Comparison of ENCODE assay signal across 7 cellular contexts in genomic region chr14:69260246-69260978, GRCh38. TPM values are rescaled to one million over a fixed set of nuclear protein-coding genes. Genes with fewer than 3 reads are reported as not detected.
DNase-seq lines count a peak whose midpoint lies in the region; ATAC-seq, FAIRE-seq and TF ChIP-seq lines count a peak whose summit lies in the region.

No MANE protein-coding gene starts in this region.

- no peak overlapping the region for H3K14ac ChIP-seq in H1 (ENCODE audit: insufficient read length)

- no peak for TF ChIP-seq RAD21 in H1 (IDR thresholded peaks at IDR 0.05 in 1 of 2, conservative IDR thresholded peaks at IDR 0.05 in 1 of 2; ENCODE audit: low read depth in 2 of 2, low read length in 2 of 2)

- H3K27ac ChIP-seq in H1 (ENCODE audit: low read depth, low read length) (no peak overlapping the region), muscle layer of duodenum (ENCODE audit: low read length) (no peak overlapping the region)

- TF ChIP-seq POLR2A in H1 (IDR thresholded peaks at IDR 0.05; ENCODE audit: control extremely low read depth in 1 of 2, low read depth in 2 of 2, low read length in 2 of 2) = no peak

- H4K8ac ChIP-seq in H1 (ENCODE audit: extremely low read depth, insufficient read depth, low read length) = peak overlapping the region; percentile 75; the same call in 1 of the 2 replicates

- peak overlapping the region; percentile 54 for H3K4me3 ChIP-seq in GM06990 (replicated peaks; ENCODE audit: low read depth, low read length)
- H3K4me3 ChIP-seq in H1 (ENCODE audit: extremely low read depth in 1 of 4, insufficient read depth in 2 of 4, low read depth in 3 of 4, low read length in 4 of 4) = peak overlapping the region; percentile 67 to 94 (median 78)
- H3K4me3 ChIP-seq in muscle layer of duodenum (ENCODE audit: low read depth in 1 of 2, low read length in 2 of 2) = peak overlapping the region; percentile 53 to 78

- peak; percentile 20 for DNase-seq in GM06990 (ENCODE audit: extremely low read depth, insufficient read length)
- peak; percentile 65 for DNase-seq in NCI-H2171 treated with DMSO at 0.1 percent for 48 hours (lab: John Stamatoyannopoulos, UW)
- DNase-seq in H1 (ENCODE audit: low read depth in 1 of 2, low spot score in 2 of 2) = peak in 1 of 2 experiments; percentile 79
- no peak for DNase-seq in mucosa of gallbladder (ENCODE audit: low spot score)
- no peak for DNase-seq in midbrain (lab: John Stamatoyannopoulos, UW)

- H2BK15ac ChIP-seq in H1 (ENCODE audit: low read length) = no peak overlapping the region; the same call in 1 of the 2 replicates

- POLR2A ChIA-PET in H1 (lab: Charles Lee; ENCODE audit: partially characterized antibody) = interaction anchor here (1.4 kb wide), 2 partner anchors 13 to 98 kb away, joined by 3 to 4 read pairs; no protein-coding TSS in a partner anchor

- CTCF ChIA-PET in H1 (lab: Charles Lee; ENCODE audit: partially characterized antibody) = interaction anchor here (0.7 to 7.0 kb wide), 25 partner anchors 8 to 244 kb away, joined by 3 to 46 read pairs (median 5); no protein-coding TSS in a partner anchor

- H3K4me1 ChIP-seq in H1 (replicated peaks in 1 of 4; ENCODE audit: control insufficient read depth in 3 of 4, insufficient read depth in 4 of 4, low read length in 3 of 4) (peaks cover 5 to 13% (median 9%) of the 10 kb centered on the region in 4 experiments), muscle layer of duodenum (ENCODE audit: control insufficient read depth in 1 of 2, insufficient read depth in 2 of 2, low read length in 2 of 2) (peaks cover 9 to 26% of the 10 kb centered on the region in 2 donors)

- peak overlapping the region; percentile 84 to 98 for H3K4me2 ChIP-seq in H1 (ENCODE audit: insufficient read depth in 1 of 2, low read depth in 2 of 2, low read length in 2 of 2)

- H2BK20ac ChIP-seq in H1 (ENCODE audit: low read length) = no peak overlapping the region

- H3K27me3 ChIP-seq in GM06990 (replicated peaks; ENCODE audit: control insufficient read depth, insufficient read depth, low read length) (peaks cover 5% of the 10 kb centered on the region), H1 (replicated peaks in 1 of 4; ENCODE audit: control insufficient read depth in 3 of 4, extremely low read depth in 1 of 4, insufficient read depth in 3 of 4, low read length in 3 of 4) (peaks cover 13 to 57% (median 43%) of the 10 kb centered on the region in 4 experiments), muscle layer of duodenum (ENCODE audit: low read depth, low read length) (peaks cover 6% of the 10 kb centered on the region)

- no peak for ATAC-seq in GM21528 (IDR thresholded peaks at IDR 0.05; ENCODE audit: low FRiP score, unreplicated experiment)

- TF ChIP-seq CTCF in GM06990 (IDR thresholded peaks at IDR 0.05; ENCODE audit: insufficient read depth, low read length, poor library complexity, severe bottlenecking) (no peak), H1 (IDR thresholded peaks at IDR 0.05; ENCODE audit: control extremely low read depth in 1 of 3, insufficient read depth in 1 of 3, low read depth in 1 of 3, low read length in 3 of 3) (no peak)

- no peaks in the 10 kb centered on the region for H3K9me3 ChIP-seq in H1 (ENCODE audit: insufficient read depth in 2 of 2, low read depth in 1 of 2, low read length in 1 of 2)
- no peaks in the 10 kb centered on the region for H3K9me3 ChIP-seq in muscle layer of duodenum (ENCODE audit: control insufficient read depth in 1 of 2, low read length in 2 of 2)

- H4K91ac ChIP-seq in H1 (replicated peaks; ENCODE audit: insufficient read length, low read length) = peak overlapping the region; percentile 89

- no peaks in the 10 kb centered on the region for H3K79me2 ChIP-seq in H1 (ENCODE audit: control insufficient read depth in 1 of 2, insufficient read depth in 2 of 2, low read length in 2 of 2)

- H2AFZ ChIP-seq in H1 (ENCODE audit: low read length) = peak overlapping the region; percentile 97; the same call in 1 of the 2 replicates

- no peak for TF ChIP-seq EP300 in H1 (IDR thresholded peaks at IDR 0.05; ENCODE audit: borderline replicate concordance in 1 of 2, low read depth in 2 of 2, low read length in 2 of 2)

- no peak overlapping the region for H3K56ac ChIP-seq in H1 (replicated peaks; ENCODE audit: insufficient read length, low read depth, low read length)

- H3K9ac ChIP-seq in H1 (replicated peaks in 1 of 4; ENCODE audit: extremely low read depth in 1 of 4, low read depth in 3 of 4, low read length in 3 of 4) = peak overlapping the region in 3 of 4 experiments; percentile 8 to 60 (median 35); a peak in 4 of 7 replicates

- H4K5ac ChIP-seq in H1 (ENCODE audit: insufficient read length, low read depth, low read length) = no peak overlapping the region

- H3K23ac ChIP-seq in H1 (ENCODE audit: insufficient read length) = no peak overlapping the region

- H3K18ac ChIP-seq in H1 (ENCODE audit: extremely low read depth, low read length) = peak overlapping the region; percentile 71

- peaks cover 0 to 2% of the 10 kb centered on the region in 2 experiments for H4K20me1 ChIP-seq in H1 (replicated peaks in 1 of 2; ENCODE audit: control insufficient read depth in 1 of 2, insufficient read depth in 2 of 2, low read length in 2 of 2)

- no peak overlapping the region for H2AK5ac ChIP-seq in H1 (ENCODE audit: low read depth, low read length)

- H2BK5ac ChIP-seq in H1 (ENCODE audit: low read depth, low read length) = 0 out of 2 replicates have a peak overlapping the region, but pooled peaks have one; percentile 60

- H3K23me2 ChIP-seq in H1 (ENCODE audit: low read depth, low read length) = peaks cover 21% of the 10 kb centered on the region

- H3K79me1 ChIP-seq in H1 (ENCODE audit: low read depth, low read length) = no peaks in the 10 kb centered on the region

- H3K4ac ChIP-seq in H1 (replicated peaks; ENCODE audit: insufficient read length, low read depth, low read length) = no peak overlapping the region

- H2BK12ac ChIP-seq in H1 (ENCODE audit: low read depth, low read length) = peak overlapping the region; percentile 75; the same call in 1 of the 2 replicates

- H2BK120ac ChIP-seq in H1 (replicated peaks; ENCODE audit: low read depth, low read length) = no peak overlapping the region

- WGBS in H1 (ENCODE audit: extremely low coverage in 1 of 2, insufficient coverage in 1 of 2, insufficient read length in 1 of 2, insufficient replicate concordance in 2 of 2, low coverage in 1 of 2, low lambda C conversion rate in 2 of 2, missing lambda C conversion rate in 1 of 2), 2 experiments = 1% methylated on average over 51 of the region's 80 CpGs; no CpG with 5 or more reads in 1 of the 2 experiments

- no peaks in the 10 kb centered on the region for H3K36me3 ChIP-seq in GM06990 (ENCODE audit: control insufficient read depth, insufficient read depth, low read length)
- no peaks in the 10 kb centered on the region for H3K36me3 ChIP-seq in H1 (ENCODE audit: control insufficient read depth in 2 of 4, insufficient read depth in 4 of 4, low read length in 3 of 4)
- no peaks in the 10 kb centered on the region for H3K36me3 ChIP-seq in muscle layer of duodenum (ENCODE audit: control insufficient read depth in 1 of 2, insufficient read depth in 2 of 2, low read length in 2 of 2)

- FAIRE-seq in H1 (lab: Jason Lieb, UNC) = no peak

TF ChIP-seq in H1, 55 proteins besides CTCF, POLR2A, EP300 and RAD21:
- TF ChIP-seq TEAD4 (IDR thresholded peaks at IDR 0.05; ENCODE audit: low read depth, low read length) = peak; percentile 24; the same call in 1 of the 2 replicates
- TF ChIP-seq NANOG (IDR thresholded peaks at IDR 0.05; ENCODE audit: insufficient read depth, low read depth, low read length, poor library complexity, severe bottlenecking) = no peak
- TF ChIP-seq MAX (IDR thresholded peaks at IDR 0.05) = peak; percentile 48; the same call in 1 of the 2 replicates
- peak; percentile 64 for TF ChIP-seq KDM4A (IDR thresholded peaks at IDR 0.05; ENCODE audit: low read depth, low read length, severe bottlenecking)
- no peak for TF ChIP-seq ATF2 (IDR thresholded peaks at IDR 0.05; ENCODE audit: low read length)
- TF ChIP-seq SIN3A (conservative IDR thresholded peaks at IDR 0.05 in 1 of 2, IDR thresholded peaks at IDR 0.05 in 1 of 2; ENCODE audit: low read depth in 1 of 2, low read length in 2 of 2) = peak in 1 of 2 experiments; percentile 68; a peak in 2 of 4 replicates
- TF ChIP-seq YY1 (IDR thresholded peaks at IDR 0.05; ENCODE audit: low read depth, low read length) = no peak
- peak; percentile 56 for TF ChIP-seq ASH2L (IDR thresholded peaks at IDR 0.05; ENCODE audit: low read length)
- peak; percentile 35; the same call in 1 of the 2 replicates for TF ChIP-seq RBBP5 (IDR thresholded peaks at IDR 0.05; ENCODE audit: borderline replicate concordance, low read depth, low read length)
- TF ChIP-seq SP2 (IDR thresholded peaks at IDR 0.05; ENCODE audit: low read length) = no peak
TF ChIP-seq in H1: peak in this region for 6.

RNA-seq across cellular contexts. Expression of gene GALNT16, which starts 0.5 kb away (rescaled TPM):
- 6.0 and 6.3 TPM in 2 replicates for total RNA-seq in H1 (2021; fragmentation: NEBNext Ultra II Directional; extraction: Animal tissue kit (Norgen Biotek cat#: 25700))
- 5.4 and 5.9 TPM in 2 replicates for polyA plus RNA-seq in H1 (2011; rRNA removed)
- polyA plus RNA-seq in H1 (2011; cell fraction: cytosol; rRNA removed) = 5.8 TPM
- polyA plus RNA-seq in H1 (2011; cell fraction: nucleus; rRNA removed) = 12.2 TPM
- 4.5 to 5.9 TPM (median 5.3 TPM) in 4 replicates for polyA plus RNA-seq in H1 (2012, experiment 1 of 2)
- polyA plus RNA-seq in H1 (2012, experiment 2 of 2) = 7.7 TPM
- polyA plus RNA-seq in H1 (2013, experiment 1 of 2) = 7.6 TPM
- 7.0 TPM for polyA plus RNA-seq in H1 (2013, experiment 2 of 2)
- polyA minus RNA-seq in H1 (2011; rRNA and poly(A)+ RNA removed) = 4.4 and 4.7 TPM in 2 replicates
- 4.8 TPM for polyA minus RNA-seq in H1 (2011; cell fraction: cytosol; rRNA and poly(A)+ RNA removed)
- polyA minus RNA-seq in H1 (2011; cell fraction: nucleus; rRNA and poly(A)+ RNA removed) = 4.8 TPM
- total RNA-seq in mucosa of gallbladder = 4.1 TPM

Comparison
In these comparisons a context has a peak if more than half of its experiments do, and no peak if none do; other contexts are left out.
1. DNase-seq: peak in GM06990 (single experiment) and NCI-H2171 treated with DMSO at 0.1 percent for 48 hours (single experiment); none in mucosa of gallbladder (single experiment) and midbrain (single experiment).
2. Peak in every context shown above with its lines, with median percentiles within 50 percentile points of each other: H3K4me3 ChIP-seq.